In the genomic region with DNA sequence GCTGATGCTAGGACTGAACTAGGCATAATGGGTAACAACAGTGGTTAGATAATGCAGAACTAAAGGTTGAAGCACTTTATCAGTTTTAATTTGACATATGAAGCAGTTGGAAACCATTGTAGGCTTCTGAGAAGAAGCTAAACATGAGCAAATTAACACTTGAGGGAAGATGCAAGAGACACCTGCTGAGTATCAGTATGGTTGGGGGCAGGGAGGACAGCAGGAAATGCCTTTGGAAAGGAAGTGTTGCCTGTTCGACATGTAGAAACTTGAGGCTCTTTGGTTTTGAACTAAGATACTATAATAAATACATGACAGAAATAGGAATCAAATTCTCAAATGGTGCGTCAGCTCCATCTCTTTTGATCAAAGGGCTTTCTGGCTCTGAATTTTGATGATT, we compare ENCODE assay signal across 25 cellular contexts.
DNase-seq lines count a peak whose midpoint lies in the region; ATAC-seq lines count a peak whose summit lies in the region.
"Had no signal": no experiment of that assay in that cellular context is flagged by ENCODE, and none has a peak within 500 bp of the region (broad histone marks: within the 10 kb centered on the region; RNA-seq: fewer than 3 reads in every experiment).

No MANE protein-coding gene starts in this region.

- H3K27me3 ChIP-seq in BLaER1 treated with 17β-estradiol and CSF1 and Interleukin-3, amounts not matched to agents 10 nM and 100 nM, result no peaks in the 10 kb centered on the region
- no peaks in the 10 kb centered on the region for H3K27me3 ChIP-seq in iPS-18a (ENCODE audit: control insufficient read depth, insufficient read depth, low read length)
- H3K27me3 ChIP-seq: suprapubic skin had no signal

- H3K27ac Mint-ChIP-seq in activated T-cell treated with anti-CD3 and anti-CD28 coated beads, Interleukin-2, amount 50 U/mL, for 72 hours, result no peak overlapping the region
- H3K27ac Mint-ChIP-seq: activated CD4-positive, alpha-beta T cell treated with anti-CD3 and anti-CD28 coated beads for 36 hours; CD14-positive monocyte; HFFc6 had no signal

- H3K27me3 Mint-ChIP-seq in activated T-cell treated with anti-CD3 and anti-CD28 coated beads, Interleukin-2, amount 50 U/mL, for 72 hours (ENCODE audit: low read depth), result peaks cover 5% of the 10 kb centered on the region
- H3K27me3 Mint-ChIP-seq: activated CD4-positive, alpha-beta T cell treated with anti-CD3 and anti-CD28 coated beads for 36 hours; progenitor cell of endocrine pancreas had no signal

- peaks cover 0 to 11% (median 9%) of the 10 kb centered on the region in 10 experiments; a peak in 10 of 20 replicates for H3K4me1 ChIP-seq in BLaER1 treated with 17β-estradiol and CSF1 and Interleukin-3, amounts not matched to agents 10 nM and 100 nM
- H3K4me1 ChIP-seq in iPS-18a (ENCODE audit: control insufficient read depth, low read depth, low read length), result peaks cover 25% of the 10 kb centered on the region
- H3K4me1 ChIP-seq: lower lobe of right lung had no signal

- no peak overlapping the region for H3K27ac ChIP-seq in BLaER1 treated with 17β-estradiol and CSF1 and Interleukin-3, amounts not matched to agents 10 nM and 100 nM
- H3K27ac ChIP-seq in SK-N-MC, result peak overlapping the region; percentile 1; the same call in 1 of the 2 replicates
- H3K27ac ChIP-seq in iPS-18a (ENCODE audit: low read length), result peak overlapping the region; percentile 44
- H3K27ac ChIP-seq: lower lobe of right lung, suprapubic skin had no signal

- peak; percentile 87 for DNase-seq in Jurkat, Clone E6-1 (ENCODE audit: low read depth, low spot score)
- no peak for DNase-seq in SK-N-MC (ENCODE audit: low read depth, low spot score)
- DNase-seq in NCI-H2171 treated with DMSO at 0.1 percent for 48 hours (lab: John Stamatoyannopoulos, UW), result no peak
- DNase-seq in activated T-cell treated with anti-CD3 and anti-CD28 coated beads, Interleukin-2, amount 50 U/mL, for 72 hours, result no peak
- no peak for DNase-seq in kidney tubule cell (ENCODE audit: low spot score)
- no peak for DNase-seq in activated CD4-positive, alpha-beta T cell treated with anti-CD3 and anti-CD28 coated beads, Interleukin-2, amount 50 U/mL, for 4 hours
- DNase-seq: activated CD4-positive, alpha-beta T cell treated with anti-CD3 and anti-CD28 coated beads for 36 hours; aorta; central memory CD4-positive, alpha-beta T cell; dermis blood vessel endothelial cell; GDM1; HFFc6; islet precursor cell; Kasumi-1; lower lobe of right lung; NCI-H1048; NCI-H2029 treated with DMSO at 0.1 percent for 48 hours; NCI-H524 treated with DMSO at 0.1 percent for 48 hours; stimulated activated CD4-positive, alpha-beta T cell treated with anti-CD3 and anti-CD28 coated beads, Interleukin-1b, Interleukin-23, amount 100 ng/mL, for 48 hours had no signal

- peaks cover 0 to 15% (median 5%) of the 10 kb centered on the region in 11 experiments; a peak in 8 of 22 replicates for H3K9me3 ChIP-seq in BLaER1 treated with 17β-estradiol and CSF1 and Interleukin-3, amounts not matched to agents 10 nM and 100 nM (replicated peaks in 1 of 11)
- H3K9me3 ChIP-seq in SK-N-MC (ENCODE audit: low read depth, low read length) (no peaks in the 10 kb centered on the region), iPS-18a (ENCODE audit: control insufficient read depth, low read depth, low read length) (no peaks in the 10 kb centered on the region)
- H3K9me3 ChIP-seq: lower lobe of right lung, suprapubic skin had no signal

- no peaks in the 10 kb centered on the region for H3K36me3 ChIP-seq in BLaER1 treated with 17β-estradiol and CSF1 and Interleukin-3, amounts not matched to agents 10 nM and 100 nM
- no peaks in the 10 kb centered on the region for H3K36me3 ChIP-seq in SK-N-MC (ENCODE audit: insufficient read depth, low read length)
- no peaks in the 10 kb centered on the region for H3K36me3 ChIP-seq in iPS-18a (ENCODE audit: control insufficient read depth, low read depth, low read length)
- H3K36me3 ChIP-seq: lower lobe of right lung, suprapubic skin had no signal

- H3K9me3 Mint-ChIP-seq in activated T-cell treated with anti-CD3 and anti-CD28 coated beads, Interleukin-2, amount 50 U/mL, for 72 hours, result no peaks in the 10 kb centered on the region
- H3K9me3 Mint-ChIP-seq: activated naive CD4-positive, alpha-beta T cell treated with anti-CD3 and anti-CD28 coated beads, Interleukin-2, amount 50 U/mL, for 72 hours; HFFc6 had no signal

- no peak overlapping the region for H3K9ac ChIP-seq in BLaER1 treated with 17β-estradiol and CSF1 and Interleukin-3, amounts not matched to agents 10 nM and 100 nM
- H3K9ac ChIP-seq in SK-N-MC (ENCODE audit: insufficient read length) (no peak overlapping the region), iPS-18a (ENCODE audit: low read length) (peak overlapping the region; percentile 6)

- H3K4me2 ChIP-seq in BLaER1 treated with 17β-estradiol and CSF1 and Interleukin-3, amounts not matched to agents 10 nM and 100 nM, result peak overlapping the region in 7 of 11 experiments; percentile 17 to 45 (median 32); a peak in 10 of 22 replicates

- no peaks in the 10 kb centered on the region for H4K20me1 ChIP-seq in BLaER1 treated with 17β-estradiol and CSF1 and Interleukin-3, amounts not matched to agents 10 nM and 100 nM

- H3K36me3 Mint-ChIP-seq in activated T-cell treated with anti-CD3 and anti-CD28 coated beads, Interleukin-2, amount 50 U/mL, for 72 hours (ENCODE audit: insufficient read depth in 2 of 2), result no peaks in the 10 kb centered on the region
- H3K36me3 Mint-ChIP-seq: activated naive CD4-positive, alpha-beta T cell treated with anti-CD3 and anti-CD28 coated beads, Interleukin-2, amount 50 U/mL, for 72 hours; CD14-positive monocyte had no signal

- no peak for ATAC-seq in activated T-cell treated with anti-CD3 and anti-CD28 coated beads, Interleukin-2, amount 50 U/mL, for 72 hours (replicated peaks in 1 of 2)
- ATAC-seq: activated CD4-positive, alpha-beta T cell treated with anti-CD3 and anti-CD28 coated beads for 36 hours; lower lobe of right lung had no signal

- H3K4me1 Mint-ChIP-seq in activated T-cell treated with anti-CD3 and anti-CD28 coated beads, Interleukin-2, amount 50 U/mL, for 72 hours (ENCODE audit: low read depth), result peaks cover 8% of the 10 kb centered on the region
- H3K4me1 Mint-ChIP-seq: CD14-positive monocyte had no signal

- H3K4me3 ChIP-seq in BLaER1 treated with 17β-estradiol and CSF1 and Interleukin-3, amounts not matched to agents 10 nM and 100 nM, result no peak overlapping the region
- H3K4me3 ChIP-seq in Jurkat, Clone E6-1 (ENCODE audit: low read length), result no peak overlapping the region
- H3K4me3 ChIP-seq in SK-N-MC (no peak overlapping the region), iPS-18a (ENCODE audit: low read length) (peak overlapping the region; percentile 26)
- H3K4me3 ChIP-seq: lower lobe of right lung, suprapubic skin had no signal

- H3K4me3 Mint-ChIP-seq in activated T-cell treated with anti-CD3 and anti-CD28 coated beads, Interleukin-2, amount 50 U/mL, for 72 hours, result no peak overlapping the region
- H3K4me3 Mint-ChIP-seq: activated CD4-positive, alpha-beta T cell treated with anti-CD3 and anti-CD28 coated beads for 36 hours; CD14-positive monocyte; HFFc6 had no signal

Comparison
In these comparisons a context has a peak if more than half of its experiments do, and no peak if none do; other contexts are left out.
1. H3K27ac ChIP-seq: peak in SK-N-MC (single experiment) and iPS-18a (single experiment); none in BLaER1 treated with 17β-estradiol and CSF1 and Interleukin-3, amounts not matched to agents 10 nM and 100 nM (0 of 11).